ENCODE assay signal across 8 cellular contexts in the genomic region with DNA sequence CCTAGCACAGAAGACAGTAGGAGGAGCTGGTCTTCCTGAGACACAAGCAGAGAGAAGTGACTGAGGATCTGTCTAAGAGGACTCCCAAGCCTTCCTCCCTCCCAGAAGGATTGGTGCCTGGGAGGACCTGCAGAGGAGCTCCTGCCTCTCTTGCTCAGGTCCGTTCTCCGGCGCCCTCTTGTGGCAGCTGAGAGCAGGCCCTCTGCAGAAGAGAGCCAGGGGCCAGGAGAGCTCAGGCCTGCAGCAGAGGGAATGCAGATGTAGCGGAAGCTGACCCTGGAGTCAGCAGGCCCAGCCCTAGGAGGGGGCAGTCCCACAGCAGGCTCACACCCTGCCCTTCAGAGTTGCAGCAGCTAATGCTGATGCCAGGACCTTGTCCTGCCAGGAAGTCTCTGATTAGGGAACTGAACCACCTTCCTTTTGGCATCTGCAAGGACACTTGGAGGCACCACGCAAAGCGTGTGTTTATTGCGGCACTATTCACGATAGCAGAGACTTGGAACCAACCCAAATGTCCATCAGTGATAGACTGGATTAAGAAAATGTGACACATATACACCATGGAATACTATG.
A peak's percentile ranks its signal among the peaks of the same experiment; 100 is the strongest.
DNase-seq lines count a peak whose midpoint lies in the region; ATAC-seq and TF ChIP-seq lines count a peak whose summit lies in the region.
"Not testable (repeated sequence)": the region's sequence is repeated elsewhere in the genome, so short reads cannot be mapped to it uniquely, and the experiment has no call there.

No MANE protein-coding gene starts in this region.

- not testable (repeated sequence) for H3K79me2 ChIP-seq in HCT116 (ENCODE audit: insufficient read depth, low read length)

- not testable (repeated sequence) for H3K4me1 Mint-ChIP-seq in Caco-2 (ENCODE audit: low read depth, unreplicated experiment); mesothelial cell of epicardium
- peaks cover 71% of the 10 kb centered on the region for H3K4me1 Mint-ChIP-seq in stimulated activated naive CD8-positive, alpha-beta T cell treated with anti-CD3 and anti-CD28 coated beads, Interleukin-15, Interleukin-2, amounts not matched to agents 100 ng/mL and 50 ng/mL, for 24 hours (ENCODE audit: low read depth)

- H3K9me2 ChIP-seq in HCT116 (ENCODE audit: insufficient read depth), result not testable (repeated sequence)

- H3K36me3 ChIP-seq in Caco-2 (ENCODE audit: control insufficient read depth, insufficient read depth, low read length); HCT116 (ENCODE audit: control insufficient read depth in 1 of 2, insufficient read depth in 2 of 2, low read length in 2 of 2); adipocyte (ENCODE audit: control insufficient read depth, insufficient read depth, low read length, severe bottlenecking): not testable (repeated sequence)

- H3K9me3 Mint-ChIP-seq in Caco-2 (ENCODE audit: unreplicated experiment); mesothelial cell of epicardium; stimulated activated naive CD8-positive, alpha-beta T cell treated with anti-CD3 and anti-CD28 coated beads, Interleukin-15, Interleukin-2, amounts not matched to agents 100 ng/mL and 50 ng/mL, for 24 hours: not testable (repeated sequence)

- H3K27ac Mint-ChIP-seq in Caco-2 (ENCODE audit: unreplicated experiment); mesothelial cell of epicardium: not testable (repeated sequence)
- peak overlapping the region; percentile 87 for H3K27ac Mint-ChIP-seq in stimulated activated naive CD8-positive, alpha-beta T cell treated with anti-CD3 and anti-CD28 coated beads, Interleukin-15, Interleukin-2, amounts not matched to agents 100 ng/mL and 50 ng/mL, for 24 hours

- DNase-seq in Caco-2 (peak; percentile 75 to 80), NCI-H2171 treated with DMSO at 0.1 percent for 48 hours (lab: John Stamatoyannopoulos, UW) (peak; percentile 12), adipocyte (ENCODE audit: low read depth) (peak; percentile 61), fibroblast of the aortic adventitia (ENCODE audit: low read depth) (peak; percentile 44)
- not testable (repeated sequence) for DNase-seq in HCT116 (ENCODE audit: low read depth, low spot score); mesothelial cell of epicardium (ENCODE audit: low spot score in 2 of 2, unreplicated experiment in 2 of 2)

- not testable (repeated sequence) for H3K36me3 Mint-ChIP-seq in Caco-2 (ENCODE audit: insufficient read depth, unreplicated experiment); mesothelial cell of epicardium
- peaks cover 12% of the 10 kb centered on the region for H3K36me3 Mint-ChIP-seq in stimulated activated naive CD8-positive, alpha-beta T cell treated with anti-CD3 and anti-CD28 coated beads, Interleukin-15, Interleukin-2, amounts not matched to agents 100 ng/mL and 50 ng/mL, for 24 hours (ENCODE audit: low read depth)

- CTCF ChIA-PET in Caco-2 (lab: Charles Lee) (interaction anchor here (0.6 to 1.2 kb wide), 6 partner anchors 8 to 19 kb away, joined by 3 to 18 read pairs (median 4); no protein-coding TSS in a partner anchor), HCT116 (lab: Charles Lee) (interaction anchor here (0.8 to 1.1 kb wide), 5 partner anchors 9 to 366 kb away, joined by 3 to 7 read pairs (median 4); no protein-coding TSS in a partner anchor)

- not testable (repeated sequence) for H3K4me2 ChIP-seq in HCT116 (ENCODE audit: low read length)

- H3K27me3 Mint-ChIP-seq in Caco-2 (ENCODE audit: insufficient read depth, unreplicated experiment); mesothelial cell of epicardium (ENCODE audit: low read depth); stimulated activated naive CD8-positive, alpha-beta T cell treated with anti-CD3 and anti-CD28 coated beads, Interleukin-15, Interleukin-2, amounts not matched to agents 100 ng/mL and 50 ng/mL, for 24 hours: not testable (repeated sequence)

- RAD21 ChIA-PET in HCT116 (lab: Charles Lee; ENCODE audit: low non-redundant PET in 1 of 2, low total read pairs in 2 of 2, uncharacterized antibody in 2 of 2, unreplicated experiment in 2 of 2), result not testable (repeated sequence)

- not testable (repeated sequence) for H3K9me3 ChIP-seq in Caco-2; HCT116 (ENCODE audit: control insufficient read depth in 1 of 2, insufficient read depth in 1 of 2, low read depth in 1 of 2, low read length in 2 of 2); adipocyte (ENCODE audit: control insufficient read depth, low read length)

- BruUV-seq in Caco-2 (replicated peaks; lab: Mats Ljungman, UMichigan); HCT116 (replicated peaks; lab: Mats Ljungman, UMichigan): not testable (repeated sequence)

- not testable (repeated sequence) for H3K4me3 Mint-ChIP-seq in Caco-2 (ENCODE audit: unreplicated experiment); mesothelial cell of epicardium
- peak overlapping the region; percentile 71 for H3K4me3 Mint-ChIP-seq in stimulated activated naive CD8-positive, alpha-beta T cell treated with anti-CD3 and anti-CD28 coated beads, Interleukin-15, Interleukin-2, amounts not matched to agents 100 ng/mL and 50 ng/mL, for 24 hours

- peak; percentile 68 for ATAC-seq in HCT116

- intact Hi-C loops in Caco-2 (cut with micrococcal nuclease; ENCODE audit: unreplicated experiment); HCT116 (cut with micrococcal nuclease): not testable (repeated sequence)

- H3K4me1 ChIP-seq in Caco-2; HCT116 (ENCODE audit: control insufficient read depth in 1 of 2, insufficient read depth in 2 of 2, low read length in 2 of 2); adipocyte (ENCODE audit: control insufficient read depth, insufficient read depth, low read length): not testable (repeated sequence)

- not testable (repeated sequence) for H3K9ac ChIP-seq in HCT116 (ENCODE audit: low read length); adipocyte (ENCODE audit: low read length)

- TF ChIP-seq RAD21 in HCT116 (IDR thresholded peaks at IDR 0.05; ENCODE audit: low read depth), result peak; percentile 32; the same call in 1 of the 2 replicates

- TF ChIP-seq POLR2A in HCT116 (IDR thresholded peaks at IDR 0.05; ENCODE audit: borderline replicate concordance, extremely low read depth, insufficient read depth, insufficient read length), result not testable (repeated sequence)

- not testable (repeated sequence) for H3K27ac ChIP-seq in HCT116 (ENCODE audit: low read depth, low read length)

- not testable (repeated sequence) for H4K20me1 ChIP-seq in HCT116 (ENCODE audit: insufficient read depth)

- peak in 1 of 2 experiments; percentile 71 for TF ChIP-seq CTCF in Caco-2 (IDR thresholded peaks at IDR 0.05; ENCODE audit: insufficient read depth in 1 of 2, low read depth in 1 of 2, low read length in 1 of 2, severe bottlenecking in 1 of 2, unreplicated experiment in 1 of 2)
- TF ChIP-seq CTCF in HCT116 (IDR thresholded peaks at IDR 0.05 in 2 of 3, conservative IDR thresholded peaks at IDR 0.05 in 1 of 3; ENCODE audit: borderline replicate concordance in 1 of 3, insufficient read depth in 1 of 3, low read depth in 2 of 3, low read length in 2 of 3), result peak; percentile 21 to 63 (median 49); a peak in 5 of 6 replicates
- peak; percentile 47 for TF ChIP-seq CTCF in WI38 (IDR thresholded peaks at IDR 0.05; ENCODE audit: low read depth, low read length)
- TF ChIP-seq CTCF in fibroblast of the aortic adventitia (IDR thresholded peaks at IDR 0.05; ENCODE audit: insufficient read depth, low read length), result peak; percentile 82
- TF ChIP-seq CTCF in mesothelial cell of epicardium (IDR thresholded peaks at IDR 0.05; ENCODE audit: unreplicated experiment), result peak; percentile 17

- not testable (repeated sequence) for H3K4me3 ChIP-seq in Caco-2 (ENCODE audit: low read depth, low read length); HCT116 (replicated peaks in 1 of 2; ENCODE audit: low read depth in 1 of 2, low read length in 2 of 2); WI38 (ENCODE audit: low read depth, low read length); adipocyte (ENCODE audit: low read length); fibroblast of the aortic adventitia (ENCODE audit: low read depth, low read length)

- H3K27me3 ChIP-seq in Caco-2 (replicated peaks; ENCODE audit: control insufficient read depth, insufficient read depth, low read length); HCT116 (ENCODE audit: insufficient read depth, low read length); adipocyte (replicated peaks; ENCODE audit: control insufficient read depth, insufficient read depth, low read length): not testable (repeated sequence)

- H2AFZ ChIP-seq in HCT116 (ENCODE audit: low read depth, low read length, poor library complexity, severe bottlenecking), result not testable (repeated sequence)

- POLR2A ChIA-PET in Caco-2 (lab: Charles Lee); HCT116 (lab: Charles Lee): not testable (repeated sequence)
